Comparison of ENCODE assay signal across 13 cellular contexts in the genomic region with DNA sequence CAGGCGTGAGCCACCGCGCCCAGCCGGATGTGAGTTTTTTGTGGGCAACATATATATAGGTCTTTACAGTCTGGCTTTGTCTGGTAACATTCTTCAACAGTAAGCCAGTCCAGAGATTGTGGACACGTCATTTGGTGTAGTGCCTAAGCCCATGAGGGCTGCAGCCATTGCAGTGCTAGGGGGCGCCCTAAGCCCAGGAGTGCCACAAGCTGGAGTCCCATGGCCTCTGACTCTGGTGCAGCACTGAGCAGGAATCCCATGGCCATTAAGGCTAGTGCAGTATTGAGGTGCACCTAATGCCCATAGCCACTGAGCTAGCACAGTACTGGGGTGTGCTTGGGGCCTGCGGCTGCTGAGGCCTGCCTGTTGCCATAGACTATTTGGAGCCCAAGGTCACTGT.
A peak's percentile ranks its signal among the peaks of the same experiment; 100 is the strongest.
DNase-seq lines count a peak whose midpoint lies in the region; ATAC-seq and TF ChIP-seq lines count a peak whose summit lies in the region.
"Had no signal": no experiment of that assay in that cellular context is flagged by ENCODE, and none has a peak within 500 bp of the region (broad histone marks: within the 10 kb centered on the region; RNA-seq: fewer than 3 reads in every experiment).

No MANE protein-coding gene starts in this region.

- intact Hi-C loops in Right ventricle myocardium superior (cut with DNase I): no loop called here

- DNase-seq in NK-92 treated with Interleukin-12 subunit alpha and Interleukin-12 subunit beta, amount 100 ng/mL, for 24 hours (lab: John Stamatoyannopoulos, UW): peak; percentile 2
- DNase-seq in NK-92 (lab: John Stamatoyannopoulos, UW; ENCODE audit: unreplicated experiment) (no peak), HuH-7 (ENCODE audit: low spot score) (peak; percentile 16), SK-MEL-5 (ENCODE audit: low read depth, low spot score) (peak; percentile 89), left kidney (ENCODE audit: low read depth, low spot score) (peak; percentile 1), omental fat pad (ENCODE audit: low spot score) (no peak), Right ventricle myocardium superior (no peak), H4 (ENCODE audit: low spot score) (no peak)
- DNase-seq: activated naive CD8-positive, alpha-beta T cell treated with anti-CD3 and anti-CD28 coated beads for 36 hours; heart right ventricle; mammary epithelial cell; Peyer's patch; tibial artery had no signal

- TF ChIP-seq CTCF in omental fat pad (IDR thresholded peaks at IDR 0.05): no peak

- ATAC-seq in omental fat pad (ENCODE audit: low FRiP score): no peak
- no peak for ATAC-seq in Right ventricle myocardium superior (ENCODE audit: poor library complexity)
- ATAC-seq: heart right ventricle had no signal

- in situ Hi-C loops in SK-MEL-5 (cut with HindIII; ENCODE audit: low pct_unique_long_range_greater_than_20kb, low sequenced_read_pairs): no loop called here

Comparison
In these comparisons a context has a peak if more than half of its experiments do, and no peak if none do; other contexts are left out.
1. DNase-seq: peak in NK-92 treated with Interleukin-12 subunit alpha and Interleukin-12 subunit beta, amount 100 ng/mL, for 24 hours (single experiment), HuH-7 (single experiment), SK-MEL-5 (single experiment) and left kidney (single experiment); none in NK-92 (single experiment), omental fat pad (single experiment), Right ventricle myocardium superior (single experiment) and H4 (single experiment).